ENCODE assay signal across 8 cellular contexts in genomic region chr4:148376151-148376550, GRCh38.
A peak's percentile ranks its signal among the peaks of the same experiment; 100 is the strongest.
DNase-seq lines count a peak whose midpoint lies in the region; ATAC-seq and TF ChIP-seq lines count a peak whose summit lies in the region.

No MANE protein-coding gene starts in this region.

- H3K4me3 ChIP-seq in HAP-1 (no peak overlapping the region), fibroblast of lung (replicated peaks in 1 of 4; ENCODE audit: control extremely low read depth in 1 of 4, insufficient read depth in 1 of 4, low read depth in 3 of 4, low read length in 4 of 4) (peak overlapping the region in 3 of 4 experiments; percentile 26 to 45 (median 44))

- TF ChIP-seq CTCF in fibroblast of lung (conservative IDR thresholded peaks at IDR 0.05 in 1 of 2, IDR thresholded peaks at IDR 0.05 in 1 of 2; ENCODE audit: low read depth in 1 of 2, low read length in 2 of 2) = no peak
- TF ChIP-seq CTCF in GM13977 (IDR thresholded peaks at IDR 0.05; ENCODE audit: extremely low read depth, insufficient read depth, missing control alignments) = no peak

- H3K4me2 ChIP-seq in fibroblast of lung (ENCODE audit: extremely low read depth, insufficient read depth, low read length) = peak overlapping the region; percentile 60

- no peaks in the 10 kb centered on the region for H3K27me3 ChIP-seq in HAP-1 (ENCODE audit: low read depth)
- no peaks in the 10 kb centered on the region for H3K27me3 ChIP-seq in fibroblast of lung (ENCODE audit: control insufficient read depth, insufficient read depth, low read length)

- in situ Hi-C loops in HAP-1 (cut with MboI; ENCODE audit: low sequenced_read_pairs) (no loop called here), GM13977 (cut with MboI; ENCODE audit: low pct_unique_long_range_greater_than_20kb, low sequenced_read_pairs, unreplicated experiment) (no loop called here)

- ATAC-seq in sciatic nerve = peak; percentile 78
- no peak for ATAC-seq in HG02970 (IDR thresholded peaks at IDR 0.05; ENCODE audit: low FRiP score, unreplicated experiment)

- H3K9me3 ChIP-seq in HAP-1 (no peaks in the 10 kb centered on the region), fibroblast of lung (ENCODE audit: control insufficient read depth, insufficient read depth, low read depth, low read length) (no peaks in the 10 kb centered on the region)

- H3K9ac ChIP-seq in fibroblast of lung (ENCODE audit: insufficient read depth, low read length) = no peak overlapping the region

- no peaks in the 10 kb centered on the region for H4K20me1 ChIP-seq in fibroblast of lung (ENCODE audit: control insufficient read depth, extremely low read depth, insufficient read depth, low read length)

- DNase-seq in A172 (ENCODE audit: low spot score) = peak; percentile 53
- peak; percentile 43 to 45 for DNase-seq in HAP-1 (ENCODE audit: low spot score in 2 of 2)
- DNase-seq in T follicular helper cell (ENCODE audit: low read depth) = peak; percentile 44
- peak; percentile 66 to 70 for DNase-seq in fibroblast of lung (ENCODE audit: low read depth in 2 of 2)
- DNase-seq in sciatic nerve (ENCODE audit: low spot score) = peak; percentile 70
- DNase-seq in NK-92 treated with Interleukin-12 subunit alpha and Interleukin-12 subunit beta, amount 100 ng/mL, for 24 hours (lab: John Stamatoyannopoulos, UW) = no peak
- DNase-seq in GM13977 (ENCODE audit: low spot score) = no peak

- intact Hi-C loops in sciatic nerve (cut with DNase I) = no loop called here

- H2AFZ ChIP-seq in fibroblast of lung (ENCODE audit: low read length) = peak overlapping the region; percentile 54

- H3K4me1 ChIP-seq in HAP-1 (no peaks in the 10 kb centered on the region), fibroblast of lung (ENCODE audit: control insufficient read depth, extremely low read depth, insufficient read depth, low read length) (peaks cover 2% of the 10 kb centered on the region)

- no peaks in the 10 kb centered on the region for H3K79me2 ChIP-seq in fibroblast of lung (ENCODE audit: control insufficient read depth, insufficient read depth, low read length)

- no peaks in the 10 kb centered on the region for H3K36me3 ChIP-seq in HAP-1 (replicated peaks)
- H3K36me3 ChIP-seq in fibroblast of lung (ENCODE audit: control insufficient read depth, insufficient read depth, low read length) = no peaks in the 10 kb centered on the region

- H3K27ac ChIP-seq in fibroblast of lung (ENCODE audit: insufficient read depth, low read length) = peak overlapping the region; percentile 10

Comparison
In these comparisons a context has a peak if more than half of its experiments do, and no peak if none do; other contexts are left out.
1. DNase-seq: peak in A172 (single experiment), HAP-1 (2 of 2), T follicular helper cell (single experiment), fibroblast of lung (2 of 2) and sciatic nerve (single experiment); none in NK-92 treated with Interleukin-12 subunit alpha and Interleukin-12 subunit beta, amount 100 ng/mL, for 24 hours (single experiment) and GM13977 (single experiment).